In genomic region chr14:32394038-32394437, GRCh38 we compare ENCODE assay signal across 25 cellular contexts.
"Had no signal": no experiment of that assay in that cellular context is flagged by ENCODE, and none has a peak within 500 bp of the region (broad histone marks: within the 10 kb centered on the region; RNA-seq: fewer than 3 reads in every experiment).

No MANE protein-coding gene starts in this region.

- H3K4me1 ChIP-seq: lower lobe of right lung had no signal

- H3K4me2 ChIP-seq: hepatocyte had no signal

- H3K27ac ChIP-seq: coronary artery, esophagus muscularis mucosa, foreskin keratinocyte, gastroesophageal sphincter, heart left ventricle, hepatocyte, lower lobe of right lung had no signal

- ATAC-seq: foreskin keratinocyte; gastroesophageal sphincter; heart left ventricle; left colon; left lobe of liver; left ventricle myocardium superior; lower lobe of right lung; mucosa of descending colon; naive thymus-derived CD8-positive, alpha-beta T cell had no signal

- H3K9me3 ChIP-seq: esophagus muscularis mucosa, gastroesophageal sphincter, lower lobe of right lung had no signal

- DNase-seq: dermis blood vessel endothelial cell; dorsolateral prefrontal cortex; effector CD4-positive, alpha-beta T cell; effector memory CD4-positive, alpha-beta T cell; foreskin keratinocyte; heart left ventricle; hypothalamus; immature natural killer cell; islet precursor cell; kidney; kidney glomerular epithelial cell; left colon; left ventricle myocardium superior; lower lobe of right lung; mesenchymal stem cell; mucosa of descending colon; naive B cell; naive thymus-derived CD8-positive, alpha-beta T cell had no signal

- FAIRE-seq: endothelial cell of umbilical vein, frontal cortex, kidney had no signal

- H3K79me2 ChIP-seq: hepatocyte had no signal

- H3K27me3 ChIP-seq: dorsolateral prefrontal cortex, esophagus muscularis mucosa, foreskin keratinocyte, gastroesophageal sphincter, heart left ventricle, hepatocyte had no signal

- H3K36me3 ChIP-seq: esophagus muscularis mucosa, gastroesophageal sphincter, heart left ventricle, lower lobe of right lung had no signal

- H3K4me3 ChIP-seq: coronary artery, dorsolateral prefrontal cortex, esophagus muscularis mucosa, gastroesophageal sphincter, heart left ventricle, hepatocyte, lower lobe of right lung, mucosa of descending colon had no signal

- H2AFZ ChIP-seq: hepatocyte had no signal
